10 cellular contexts compared by ENCODE assay signal in genomic region chr16:89444151-89444723, GRCh38. TPM values are rescaled to one million over a fixed set of nuclear protein-coding genes. Genes with fewer than 3 reads are reported as not detected.
DNase-seq lines count a peak whose midpoint lies in the region; ATAC-seq and TF ChIP-seq lines count a peak whose summit lies in the region.
"Had no signal": no experiment of that assay in that cellular context is flagged by ENCODE, and none has a peak within 500 bp of the region (broad histone marks: within the 10 kb centered on the region; RNA-seq: fewer than 3 reads in every experiment).

No MANE protein-coding gene starts in this region.

- no peak overlapping the region for H3K4me2 ChIP-seq in trophoblast cell (ENCODE audit: low read length)

- H3K36me3 Mint-ChIP-seq in chondrocyte (ENCODE audit: low read depth), result peaks cover 1% of the 10 kb centered on the region

- no peak for TF ChIP-seq CTCF in chondrocyte (IDR thresholded peaks at IDR 0.05)

- H3K79me2 ChIP-seq in trophoblast cell (ENCODE audit: control insufficient read depth, insufficient read depth, low read length, poor library complexity), result peaks cover 45% of the 10 kb centered on the region

- no peak overlapping the region for H4K8ac ChIP-seq in trophoblast cell (ENCODE audit: low read depth, low read length)

- no peak overlapping the region for H3K14ac ChIP-seq in trophoblast cell (ENCODE audit: low read length)

- H3K27me3 ChIP-seq in trophoblast cell (ENCODE audit: insufficient read depth, low read length), result no peaks in the 10 kb centered on the region
- H3K27me3 ChIP-seq: ascending aorta had no signal

- no peak overlapping the region for H2BK120ac ChIP-seq in trophoblast cell (ENCODE audit: insufficient read depth, low read length, poor library complexity)

- no peak overlapping the region for H3K4me3 ChIP-seq in trophoblast cell (ENCODE audit: low read depth, low read length)
- H3K4me3 ChIP-seq: ascending aorta had no signal

- H3K27ac ChIP-seq in KOPT-K1 (ENCODE audit: low read depth, low read length, poor library complexity, severe bottlenecking) (peak overlapping the region; percentile 47), trophoblast cell (ENCODE audit: low read depth, low read length) (no peak overlapping the region)

- no peak overlapping the region for H2AK5ac ChIP-seq in trophoblast cell (ENCODE audit: low read length)

- H2BK12ac ChIP-seq in trophoblast cell (ENCODE audit: low read length), result no peak overlapping the region

- ATAC-seq in HG03442 (IDR thresholded peaks at IDR 0.05; ENCODE audit: unreplicated experiment), result no peak

- H2BK5ac ChIP-seq in trophoblast cell (ENCODE audit: low read depth, low read length, poor library complexity), result no peak overlapping the region

- H3K36me3 ChIP-seq in KOPT-K1 (ENCODE audit: insufficient read depth, low read length) (0 out of 2 replicates have a peak, but pooled peaks cover 11% of the 10 kb centered on the region), trophoblast cell (ENCODE audit: control insufficient read depth in 1 of 2, insufficient read depth in 2 of 2, low read length in 2 of 2) (peaks cover 0 to 3% of the 10 kb centered on the region in 2 experiments)
- H3K36me3 ChIP-seq: ascending aorta had no signal

- H3K9me3 ChIP-seq in KOPT-K1 (ENCODE audit: insufficient read depth, low read length, poor library complexity, severe bottlenecking) (no peaks in the 10 kb centered on the region), trophoblast cell (ENCODE audit: insufficient read depth, low read depth, low read length) (peaks cover 2% of the 10 kb centered on the region)
- H3K9me3 ChIP-seq: ascending aorta had no signal

- WGBS in trophoblast cell (ENCODE audit: extremely low coverage, insufficient coverage, insufficient read length), result no CpG with 5 or more reads among the region's 8 CpGs

- H3K27ac Mint-ChIP-seq in chondrocyte (ENCODE audit: unreplicated experiment), result peak overlapping the region; percentile 99

- no peaks in the 10 kb centered on the region for H3K27me3 Mint-ChIP-seq in chondrocyte (ENCODE audit: low read depth)

- peaks cover 91% of the 10 kb centered on the region for H3K4me1 Mint-ChIP-seq in chondrocyte (ENCODE audit: low read depth)

- H2AFZ ChIP-seq in trophoblast cell (ENCODE audit: insufficient read depth, low read length, poor library complexity), result no peak overlapping the region

- no peak overlapping the region for H3K18ac ChIP-seq in trophoblast cell (ENCODE audit: low read length)

- H3K4me1 ChIP-seq in trophoblast cell (ENCODE audit: control insufficient read depth in 1 of 2, insufficient read depth in 2 of 2, low read length in 2 of 2), result peaks cover 15 to 17% of the 10 kb centered on the region in 2 experiments

- no peak overlapping the region for H3K23ac ChIP-seq in trophoblast cell (ENCODE audit: low read length)

- DNase-seq in DMS79 treated with DMSO at 0.1 percent for 48 hours (lab: John Stamatoyannopoulos, UW) (peak; percentile 5), DMS79 (lab: John Stamatoyannopoulos, UW) (no peak), chondrocyte (ENCODE audit: low spot score) (no peak), trophoblast cell (no peak), NCI-H1048 (lab: John Stamatoyannopoulos, UW) (no peak), NCI-H345 treated with DMSO at 0.1 percent for 48 hours (lab: John Stamatoyannopoulos, UW; ENCODE audit: unreplicated experiment) (no peak)
- DNase-seq: NCI-H774 had no signal

- no peak overlapping the region for H3K4me3 Mint-ChIP-seq in chondrocyte (ENCODE audit: unreplicated experiment)

- no peak overlapping the region for H4K91ac ChIP-seq in trophoblast cell (ENCODE audit: low read depth, low read length)

- peak overlapping the region; percentile 37 for H3K4ac ChIP-seq in trophoblast cell (ENCODE audit: low read depth, low read length)

- H3K79me1 ChIP-seq in trophoblast cell (ENCODE audit: low read length), result peaks cover 3% of the 10 kb centered on the region

- H3K9ac ChIP-seq in trophoblast cell (ENCODE audit: low read length), result no peak overlapping the region

- no peaks in the 10 kb centered on the region for H3K9me3 Mint-ChIP-seq in chondrocyte (ENCODE audit: low read depth)

- no peak overlapping the region for H4K12ac ChIP-seq in trophoblast cell (ENCODE audit: low read depth, low read length)

RNA-seq across cellular contexts. Expression of gene ANKRD11, which starts 46.1 kb away (rescaled TPM):
- total RNA-seq in chondrocyte, result 106 to 185 TPM (median 180 TPM) in 3 replicates
- polyA plus RNA-seq in trophoblast cell (2013), result 101 and 102 TPM in 2 replicates
